In genomic region chr14:65179918-65180724, GRCh38 we compare ENCODE assay signal across 8 cellular contexts.
DNase-seq lines count a peak whose midpoint lies in the region; ATAC-seq and TF ChIP-seq lines count a peak whose summit lies in the region.

No MANE protein-coding gene starts in this region.

- H3K27ac ChIP-seq in left lung (no peak overlapping the region), aorta (ENCODE audit: low read depth in 1 of 2, low read length in 2 of 2) (no peak overlapping the region)

- peak; percentile 90 for ATAC-seq in GM21576 (IDR thresholded peaks at IDR 0.05; ENCODE audit: unreplicated experiment)
- ATAC-seq in left lung: peak; percentile 88
- peak; percentile 85 for ATAC-seq in aorta (ENCODE audit: low FRiP score)

- DNase-seq in GM12865 (ENCODE audit: low read depth) (peak; percentile 95), HT-29 (ENCODE audit: low spot score) (peak; percentile 22), left lung (peak in 1 of 2 donors; percentile 70), aorta (peak in 1 of 2 donors; percentile 70), NCI-H1417 (lab: John Stamatoyannopoulos, UW) (no peak), NCI-H2081 (lab: John Stamatoyannopoulos, UW) (no peak)
- DNase-seq in activated T-helper 9 cell treated with anti-CD3 and anti-CD28 coated beads, Interleukin-2, amount 50 U/mL, for 16 hours (ENCODE audit: low read depth): peak; percentile 24

- intact Hi-C loops in left lung (cut with DNase I) (no loop called here), aorta (cut with DNase I) (no loop called here)

- H3K9me3 ChIP-seq in left lung: peaks cover 0 to 11% of the 10 kb centered on the region in 2 donors
- peaks cover 3% of the 10 kb centered on the region for H3K9me3 ChIP-seq in aorta (ENCODE audit: control insufficient read depth, low read length)

- H3K27me3 ChIP-seq in left lung (no peaks in the 10 kb centered on the region), aorta (ENCODE audit: control insufficient read depth in 1 of 2, insufficient read depth in 2 of 2, low read length in 1 of 2) (no peaks in the 10 kb centered on the region)

- H3K4me3 ChIP-seq in GM12865 (ENCODE audit: low read depth, low read length): peak overlapping the region; percentile 2; the same call in 1 of the 2 replicates
- H3K4me3 ChIP-seq in left lung: no peak overlapping the region
- H3K4me3 ChIP-seq in aorta (ENCODE audit: low read length in 2 of 2): no peak overlapping the region

- WGBS in aorta, 2 donors: 46 to 50% methylated on average over 8 of the region's 8 CpGs

- H3K36me3 ChIP-seq in left lung: no peaks in the 10 kb centered on the region
- no peaks in the 10 kb centered on the region for H3K36me3 ChIP-seq in aorta (ENCODE audit: control insufficient read depth in 1 of 2, insufficient read depth in 2 of 2, low read length in 1 of 2)

- TF ChIP-seq CTCF in GM12865 (IDR thresholded peaks at IDR 0.05; ENCODE audit: insufficient read depth, low read depth, low read length, missing control alignments): no peak
- TF ChIP-seq CTCF in left lung (IDR thresholded peaks at IDR 0.05): no peak

- H3K4me1 ChIP-seq in left lung (peaks cover 0 to 12% of the 10 kb centered on the region in 2 donors), aorta (ENCODE audit: control insufficient read depth in 1 of 2, insufficient read depth in 2 of 2, low read length in 2 of 2) (no peaks in the 10 kb centered on the region)

Comparison
In these comparisons a context has a peak if more than half of its experiments do, and no peak if none do; other contexts are left out.
1. DNase-seq: peak in GM12865 (single experiment), HT-29 (single experiment) and activated T-helper 9 cell treated with anti-CD3 and anti-CD28 coated beads, Interleukin-2, amount 50 U/mL, for 16 hours (single experiment); none in NCI-H1417 (0 of 3) and NCI-H2081 (0 of 2).
2. Peak in every context shown above with its lines, with median percentiles within 50 percentile points of each other: ATAC-seq.